Comparison of ENCODE assay signal across 8 cellular contexts in the genomic region with DNA sequence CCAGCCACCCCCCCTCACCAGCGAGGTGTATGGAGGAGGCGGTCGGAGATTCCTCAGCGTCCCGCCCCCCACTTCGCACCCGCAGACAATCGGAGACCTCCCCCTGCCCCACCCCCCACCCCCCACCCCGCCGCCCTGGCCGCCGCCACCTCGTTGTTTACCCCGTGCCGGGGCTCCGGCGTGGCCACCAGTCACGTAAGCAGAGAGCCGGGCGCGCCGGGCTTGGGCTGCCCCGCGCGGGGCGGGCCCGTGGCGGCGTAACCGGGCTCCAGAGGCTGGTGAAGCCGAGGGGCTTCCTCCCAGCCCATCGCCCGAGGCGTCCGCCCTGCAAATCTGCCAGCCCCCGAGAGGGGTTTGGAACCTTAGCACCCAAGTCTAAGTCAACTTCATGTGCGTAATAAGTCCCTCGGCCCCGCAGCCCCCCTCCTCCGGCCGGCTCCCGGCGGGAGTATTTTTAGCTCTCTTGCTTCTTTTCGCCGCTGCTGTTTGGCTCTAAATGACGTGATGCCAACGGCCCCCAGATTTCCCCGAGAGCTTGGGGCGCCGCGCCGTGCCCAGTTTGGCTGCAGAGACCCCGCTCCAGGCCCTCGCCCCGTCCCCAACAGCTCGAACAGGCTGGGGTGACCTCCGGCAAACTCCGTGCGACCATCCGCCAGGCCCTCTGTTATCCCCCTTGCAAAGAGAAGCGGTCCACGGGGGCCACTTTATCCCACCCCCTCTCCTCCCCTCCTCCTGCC. TPM values are rescaled to one million over a fixed set of nuclear protein-coding genes. Genes with fewer than 3 reads are reported as not detected.
DNase-seq lines count a peak whose midpoint lies in the region; TF ChIP-seq lines count a peak whose summit lies in the region.

No MANE protein-coding gene starts in this region.

- H3K36me3 ChIP-seq in HUES64 (ENCODE audit: insufficient read depth, low read length) (no peaks in the 10 kb centered on the region), endodermal cell (ENCODE audit: control insufficient read depth, insufficient read depth, low read length) (no peaks in the 10 kb centered on the region), subcutaneous abdominal adipose tissue (ENCODE audit: control insufficient read depth in 5 of 5, insufficient read depth in 5 of 5, low read length in 5 of 5) (no peaks in the 10 kb centered on the region)

- peaks cover 13% of the 10 kb centered on the region for H3K4me1 ChIP-seq in HUES64 (ENCODE audit: insufficient read depth, low read length)
- peaks cover 8% of the 10 kb centered on the region for H3K4me1 ChIP-seq in endodermal cell (ENCODE audit: control insufficient read depth, insufficient read depth, low read length)
- H3K4me1 ChIP-seq in subcutaneous abdominal adipose tissue (ENCODE audit: control insufficient read depth in 5 of 5, insufficient read depth in 5 of 5, low read length in 5 of 5): peaks cover 0 to 50% (median 31%) of the 10 kb centered on the region in 5 donors

- TF ChIP-seq CTCF in CD14-positive monocyte (IDR thresholded peaks at IDR 0.05) (no peak), endodermal cell (conservative IDR thresholded peaks at IDR 0.05) (no peak), mesothelial cell of epicardium (IDR thresholded peaks at IDR 0.05; ENCODE audit: unreplicated experiment) (no peak)

- peaks cover 51% of the 10 kb centered on the region for H3K4me1 Mint-ChIP-seq in CD14-positive monocyte
- peaks cover 26% of the 10 kb centered on the region for H3K4me1 Mint-ChIP-seq in endodermal cell
- H3K4me1 Mint-ChIP-seq in mesothelial cell of epicardium: peaks cover 11% of the 10 kb centered on the region

- H3K27me3 ChIP-seq in HUES64 (ENCODE audit: insufficient read depth, low read length) (peaks cover 88% of the 10 kb centered on the region), endodermal cell (ENCODE audit: control insufficient read depth, insufficient read depth, low read length, poor library complexity, severe bottlenecking) (peaks cover 33% of the 10 kb centered on the region), subcutaneous abdominal adipose tissue (ENCODE audit: control insufficient read depth in 5 of 5, insufficient read depth in 4 of 5, low read length in 5 of 5) (no peaks in the 10 kb centered on the region)

- H3K27me3 Mint-ChIP-seq in CD14-positive monocyte (ENCODE audit: low read depth in 3 of 3): peaks cover 11 to 24% (median 14%) of the 10 kb centered on the region in 3 donors
- peaks cover 58% of the 10 kb centered on the region for H3K27me3 Mint-ChIP-seq in endodermal cell (ENCODE audit: insufficient read depth)
- H3K27me3 Mint-ChIP-seq in mesothelial cell of epicardium (ENCODE audit: low read depth): peaks cover 6% of the 10 kb centered on the region

- H3K4me3 ChIP-seq in HUES64 (ENCODE audit: low read length) (peak overlapping the region; percentile 60), endodermal cell (ENCODE audit: low read length) (peak overlapping the region; percentile 94), subcutaneous abdominal adipose tissue (ENCODE audit: low read depth in 1 of 5, low read length in 5 of 5) (peak overlapping the region; percentile 78 to 90 (median 84))

- H3K9me3 ChIP-seq in HUES64 (ENCODE audit: insufficient read depth, low read depth, low read length) (no peaks in the 10 kb centered on the region), endodermal cell (ENCODE audit: control insufficient read depth, low read length) (no peaks in the 10 kb centered on the region), subcutaneous abdominal adipose tissue (ENCODE audit: control insufficient read depth in 5 of 5, low read length in 5 of 5) (no peaks in the 10 kb centered on the region)

- WGBS in HUES64: under 1% methylated on average over 51 of the region's 62 CpGs
- WGBS in endodermal cell (ENCODE audit: insufficient coverage in 1 of 2, insufficient read length in 1 of 2), 2 experiments: 1% methylated on average over 10 to 50 of the region's 62 CpGs

- DNase-seq in CD14-positive monocyte (ENCODE audit: low spot score): no peak
- peak; percentile 24 to 48 for DNase-seq in activated CD4-positive, alpha-beta T cell treated with anti-CD3 and anti-CD28 coated beads, Interleukin-2, amount 50 U/mL, for 4 hours
- peak; percentile 78 for DNase-seq in endodermal cell
- peak; percentile 38 to 65 for DNase-seq in mesothelial cell of epicardium (ENCODE audit: low spot score in 2 of 2, unreplicated experiment in 2 of 2)
- no peak for DNase-seq in NCI-H2196 (lab: John Stamatoyannopoulos, UW; ENCODE audit: unreplicated experiment)
- DNase-seq in GF-D8 (lab: John Stamatoyannopoulos, UW): no peak

- intact Hi-C loops in CD14-positive monocyte (cut with micrococcal nuclease): loop anchor here (2.0 to 5.0 kb wide), 3 partner anchors 15 to 68 kb away; no protein-coding TSS in a partner anchor

- peak overlapping the region; percentile 79 for H3K9ac ChIP-seq in HUES64 (ENCODE audit: low read depth, low read length)
- peak overlapping the region; percentile 85 for H3K9ac ChIP-seq in endodermal cell (ENCODE audit: extremely low read depth, low read length, poor library complexity, severe bottlenecking)
- H3K9ac ChIP-seq in subcutaneous abdominal adipose tissue (ENCODE audit: low read length in 5 of 5): peak overlapping the region in 4 of 5 donors; percentile 33 to 76 (median 64)

- H3K9me3 Mint-ChIP-seq in CD14-positive monocyte (peaks cover 0 to 3% (median 0%) of the 10 kb centered on the region in 7 donors), endodermal cell (no peaks in the 10 kb centered on the region), mesothelial cell of epicardium (no peaks in the 10 kb centered on the region)

- H3K27ac ChIP-seq in HUES64 (ENCODE audit: low read depth, low read length) (peak overlapping the region; percentile 11; the same call in 1 of the 2 replicates), endodermal cell (ENCODE audit: low read depth, low read length) (peak overlapping the region; percentile 95), subcutaneous abdominal adipose tissue (ENCODE audit: low read depth, low read length) (peak overlapping the region; percentile 54)

- H3K27ac Mint-ChIP-seq in CD14-positive monocyte (peak overlapping the region; percentile 28 to 99 (median 97)), endodermal cell (peak overlapping the region; percentile 97), mesothelial cell of epicardium (peak overlapping the region; percentile 98)

- H3K36me3 Mint-ChIP-seq in CD14-positive monocyte (peaks cover 2 to 5% of the 10 kb centered on the region in 2 donors), endodermal cell (ENCODE audit: low read depth) (peaks cover 3% of the 10 kb centered on the region), mesothelial cell of epicardium (peaks cover 1% of the 10 kb centered on the region)

- H3K4me3 Mint-ChIP-seq in CD14-positive monocyte: peak overlapping the region; percentile 99 to 100
- peak overlapping the region; percentile 84 for H3K4me3 Mint-ChIP-seq in endodermal cell
- peak overlapping the region; percentile 97 for H3K4me3 Mint-ChIP-seq in mesothelial cell of epicardium

RNA-seq across cellular contexts. Expression of gene MXI1, which starts 2.7 kb away (rescaled TPM):
- 10 to 100 TPM; 21.6 to 25.7 TPM for polyA plus RNA-seq in CD14-positive monocyte
- 5.2 TPM for polyA plus RNA-seq in HUES64 (2013, experiment 1 of 2)
- 9.4 TPM for polyA plus RNA-seq in HUES64 (2013, experiment 2 of 2)
- total RNA-seq in endodermal cell (10 to 100 TPM; 31.3 to 55.4 TPM), mesothelial cell of epicardium (28.3 to 32.7 TPM (median 30.6 TPM) in 3 replicates)
- polyA plus RNA-seq in endodermal cell (2013, experiment 1 of 2): 38.6 TPM
- polyA plus RNA-seq in endodermal cell (2013, experiment 2 of 2): 30.7 TPM

Comparison
In these comparisons a context has a peak if more than half of its experiments do, and no peak if none do; other contexts are left out.
1. DNase-seq: peak in activated CD4-positive, alpha-beta T cell treated with anti-CD3 and anti-CD28 coated beads, Interleukin-2, amount 50 U/mL, for 4 hours (2 of 2), endodermal cell (single experiment) and mesothelial cell of epicardium (2 of 2); none in CD14-positive monocyte (single experiment), NCI-H2196 (single experiment) and GF-D8 (single experiment).
2. H3K27ac ChIP-seq: peak in every context shown above with its lines; median percentile 95 in endodermal cell; 54 in subcutaneous abdominal adipose tissue; 11 in HUES64.
3. Peak in every context shown above with its lines, with median percentiles within 50 percentile points of each other: H3K27ac Mint-ChIP-seq, H3K4me3 Mint-ChIP-seq, H3K4me3 ChIP-seq and H3K9ac ChIP-seq.